In the genomic region with DNA sequence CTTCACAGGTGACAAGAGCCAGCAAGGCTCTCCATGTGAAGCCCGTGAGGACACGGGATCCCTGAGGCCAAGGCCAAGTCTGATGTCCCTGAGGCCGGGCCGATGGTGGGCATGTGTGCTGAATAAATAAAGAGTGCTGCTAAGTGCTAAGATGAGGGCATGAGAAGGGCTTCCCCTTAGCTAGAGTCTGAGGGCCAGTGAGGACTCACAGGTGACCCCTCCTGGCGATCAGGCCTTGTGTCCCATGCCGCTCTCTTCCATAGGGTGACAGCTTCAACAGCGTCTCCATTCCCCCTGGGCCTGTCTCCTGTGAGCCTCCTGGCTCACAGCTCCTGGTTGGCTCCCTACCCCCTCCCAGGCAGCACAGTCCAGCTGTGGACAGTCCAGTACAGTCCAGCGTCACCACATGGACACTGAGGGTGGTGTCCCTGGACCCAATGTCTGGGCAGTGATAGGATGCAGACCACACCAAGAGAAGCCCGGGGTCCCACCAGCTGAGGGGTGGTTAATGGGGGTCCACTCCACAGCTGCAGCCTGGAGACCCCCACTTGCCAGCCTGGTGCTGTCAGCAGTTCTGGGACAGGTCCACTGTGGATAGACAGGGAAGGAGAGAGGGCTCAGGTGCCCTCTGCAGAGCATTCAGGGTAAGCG, we compare ENCODE assay signal across 14 cellular contexts.
"Had no signal": no experiment of that assay in that cellular context is flagged by ENCODE, and none has a peak within 500 bp of the region (broad histone marks: within the 10 kb centered on the region; RNA-seq: fewer than 3 reads in every experiment).

No MANE protein-coding gene starts in this region.

- H3K36me3 Mint-ChIP-seq: activated naive CD8-positive, alpha-beta T cell treated with anti-CD3 and anti-CD28 coated beads, Interleukin-2, amount 10 ng/mL, durations not matched to agents 7 days and 5 days had no signal

- H3K4me1 ChIP-seq: gastroesophageal sphincter, sigmoid colon, uterus had no signal

- H3K9me3 Mint-ChIP-seq: activated naive CD8-positive, alpha-beta T cell treated with anti-CD3 and anti-CD28 coated beads, Interleukin-2, amount 10 ng/mL, durations not matched to agents 7 days and 5 days; T-helper 1 cell treated with Interleukin-12 subunit alpha and Interleukin-12 subunit beta and Interleukin-4 antibody, amounts not matched to agents 30 μg/mL and 1 μg/mL, for 36 hours had no signal

- H3K4me1 Mint-ChIP-seq: activated B cell treated with CpG ODN at 0.5 μM for 24 hours; activated CD4-positive, alpha-beta T cell treated with anti-CD3 and anti-CD28 coated beads, Interleukin-2, amount 10 ng/mL, durations not matched to agents 7 days and 5 days; activated naive CD8-positive, alpha-beta T cell treated with anti-CD3 and anti-CD28 coated beads, Interleukin-2, amount 10 ng/mL, durations not matched to agents 7 days and 5 days; stimulated activated naive CD8-positive, alpha-beta T cell treated with anti-CD3 and anti-CD28 coated beads, Interleukin-15, amount 100 ng/mL, for 72 hours had no signal

- DNase-seq: activated B cell treated with CpG ODN at 0.5 μM for 24 hours; activated CD4-positive, alpha-beta T cell treated with anti-CD3 and anti-CD28 coated beads, Interleukin-2, amount 10 ng/mL, durations not matched to agents 7 days and 5 days; activated naive CD8-positive, alpha-beta T cell treated with anti-CD3 and anti-CD28 coated beads, Interleukin-2, amount 10 ng/mL, durations not matched to agents 7 days and 5 days; activated T-cell treated with anti-CD3 and anti-CD28 coated beads, Interleukin-2, amount 50 U/mL, for 48 hours; anterior cingulate cortex; effector CD8-positive, alpha-beta T cell; nucleus accumbens; sigmoid colon; stimulated activated CD4-positive, alpha-beta T cell treated with anti-CD3 and anti-CD28 coated beads, Interleukin-12 subunit alpha, Interleukin-12 subunit beta, amount 100 ng/mL, for 4 hours; stimulated activated naive CD8-positive, alpha-beta T cell treated with anti-CD3 and anti-CD28 coated beads, Interleukin-15, amount 100 ng/mL, for 72 hours; uterus had no signal

- H3K9me3 ChIP-seq: sigmoid colon, uterus had no signal

- H3K27ac Mint-ChIP-seq: activated B cell treated with CpG ODN at 0.5 μM for 24 hours; activated CD4-positive, alpha-beta T cell treated with anti-CD3 and anti-CD28 coated beads, Interleukin-2, amount 10 ng/mL, durations not matched to agents 7 days and 5 days; activated naive CD8-positive, alpha-beta T cell treated with anti-CD3 and anti-CD28 coated beads, Interleukin-2, amount 10 ng/mL, durations not matched to agents 7 days and 5 days; T-helper 1 cell treated with Interleukin-12 subunit alpha and Interleukin-12 subunit beta and Interleukin-4 antibody, amounts not matched to agents 30 μg/mL and 1 μg/mL, for 36 hours had no signal

- H3K27me3 ChIP-seq: sigmoid colon, uterus had no signal

- H3K27ac ChIP-seq: gastroesophageal sphincter, sigmoid colon, thoracic aorta, uterus had no signal

- H3K4me3 Mint-ChIP-seq: activated B cell treated with CpG ODN at 0.5 μM for 24 hours; activated CD4-positive, alpha-beta T cell treated with anti-CD3 and anti-CD28 coated beads, Interleukin-2, amount 10 ng/mL, durations not matched to agents 7 days and 5 days; activated naive CD8-positive, alpha-beta T cell treated with anti-CD3 and anti-CD28 coated beads, Interleukin-2, amount 10 ng/mL, durations not matched to agents 7 days and 5 days; stimulated activated naive CD8-positive, alpha-beta T cell treated with anti-CD3 and anti-CD28 coated beads, Interleukin-15, amount 100 ng/mL, for 72 hours; T-helper 1 cell treated with Interleukin-12 subunit alpha and Interleukin-12 subunit beta and Interleukin-4 antibody, amounts not matched to agents 30 μg/mL and 1 μg/mL, for 36 hours had no signal

- H3K36me3 ChIP-seq: gastroesophageal sphincter, sigmoid colon, thoracic aorta, uterus had no signal

- ATAC-seq: gastroesophageal sphincter; stimulated activated naive CD8-positive, alpha-beta T cell treated with anti-CD3 and anti-CD28 coated beads, Interleukin-15, amount 100 ng/mL, for 72 hours had no signal

- H3K4me3 ChIP-seq: gastroesophageal sphincter, sigmoid colon, thoracic aorta, uterus had no signal
